9 cellular contexts compared by ENCODE assay signal in the genomic region with DNA sequence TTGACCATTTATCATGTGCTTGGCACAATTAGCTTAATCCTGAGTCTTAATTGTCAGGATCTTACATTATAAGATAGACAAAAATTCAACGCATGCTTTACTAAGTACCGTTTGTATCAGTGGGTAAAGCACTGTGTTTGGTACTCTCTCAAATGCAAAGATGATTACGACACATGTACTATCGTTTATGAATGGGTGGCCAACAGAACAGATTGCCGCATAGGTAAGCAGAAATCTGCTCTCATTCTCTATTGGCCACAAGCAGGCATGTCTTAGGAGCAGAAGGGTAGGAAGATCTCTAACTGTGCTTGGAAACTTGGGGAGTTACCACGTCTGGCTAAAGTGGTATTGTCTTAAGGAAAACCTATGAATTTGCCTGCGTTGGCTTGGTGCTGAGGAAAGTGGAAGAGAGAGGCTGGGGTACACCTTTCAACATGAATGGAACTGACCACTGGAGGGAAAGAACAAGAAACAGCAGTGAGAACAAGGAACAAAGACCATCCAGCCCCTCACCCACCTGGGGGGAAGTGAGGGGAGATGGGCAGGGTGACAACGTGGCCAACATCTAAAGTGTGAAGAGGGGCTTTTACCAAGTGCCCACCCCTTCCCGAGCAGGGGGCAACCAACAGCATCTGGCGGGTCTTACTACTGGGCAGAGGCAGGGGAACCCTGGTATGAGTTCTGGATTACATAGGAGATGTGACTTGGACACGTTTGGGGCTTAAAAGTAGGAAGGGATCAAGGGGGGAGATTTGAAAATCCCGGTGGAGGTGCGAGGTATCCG. TPM values are rescaled to one million over a fixed set of nuclear protein-coding genes. Genes with fewer than 3 reads are reported as not detected.
DNase-seq lines count a peak whose midpoint lies in the region; ATAC-seq, FAIRE-seq and TF ChIP-seq lines count a peak whose summit lies in the region.
"Had no signal": no experiment of that assay in that cellular context is flagged by ENCODE, and none has a peak within 500 bp of the region (broad histone marks: within the 10 kb centered on the region; RNA-seq: fewer than 3 reads in every experiment).

No MANE protein-coding gene starts in this region.

- intact Hi-C loops in HepG2 (cut with micrococcal nuclease; ENCODE audit: unreplicated experiment) (no loop called here), tibial artery (cut with DNase I; ENCODE audit: low total_unique reads) (no loop called here)

- TF ChIP-seq RAD21 in HepG2 (CRISPR knock-in tag; IDR thresholded peaks at IDR 0.05), result no peak

- H2AFZ ChIP-seq in HepG2 (ENCODE audit: low read length), result no peak overlapping the region

- peak overlapping the region; percentile 6 for H3K27ac Mint-ChIP-seq in activated naive CD4-positive, alpha-beta T cell treated with anti-CD3 and anti-CD28 coated beads, Interleukin-2, amount 50 U/mL, for 24 hours
- H3K27ac Mint-ChIP-seq in activated naive CD8-positive, alpha-beta T cell treated with anti-CD3 and anti-CD28 coated beads, Interleukin-2, amount 50 U/mL, for 24 hours, result peak overlapping the region; percentile 21

- TF ChIP-seq CTCF in HepG2 (CRISPR knock-in tag; IDR thresholded peaks at IDR 0.05), result no peak
- no peak for TF ChIP-seq CTCF in tibial artery (IDR thresholded peaks at IDR 0.05)
- TF ChIP-seq CTCF in omental fat pad (IDR thresholded peaks at IDR 0.05), result no peak

- H3K9me3 Mint-ChIP-seq in activated naive CD4-positive, alpha-beta T cell treated with anti-CD3 and anti-CD28 coated beads, Interleukin-2, amount 50 U/mL, for 24 hours, result peaks cover 6% of the 10 kb centered on the region
- H3K9me3 Mint-ChIP-seq in activated naive CD8-positive, alpha-beta T cell treated with anti-CD3 and anti-CD28 coated beads, Interleukin-2, amount 50 U/mL, for 24 hours, result peaks cover 9% of the 10 kb centered on the region

- no peak for TF ChIP-seq POLR2A in HepG2 (IDR thresholded peaks at IDR 0.05; ENCODE audit: insufficient read depth in 1 of 2, low read depth in 2 of 2, low read length in 2 of 2)

- peaks cover 30% of the 10 kb centered on the region for H3K4me1 Mint-ChIP-seq in activated naive CD4-positive, alpha-beta T cell treated with anti-CD3 and anti-CD28 coated beads, Interleukin-2, amount 50 U/mL, for 24 hours
- H3K4me1 Mint-ChIP-seq in activated naive CD8-positive, alpha-beta T cell treated with anti-CD3 and anti-CD28 coated beads, Interleukin-2, amount 50 U/mL, for 24 hours, result peaks cover 61% of the 10 kb centered on the region

- no peak for ATAC-seq in activated naive CD8-positive, alpha-beta T cell treated with anti-CD3 and anti-CD28 coated beads, Interleukin-2, amount 50 U/mL, for 24 hours
- peak; percentile 8; the same call in 2 of the 3 replicates for ATAC-seq in HepG2
- ATAC-seq in omental fat pad (ENCODE audit: low FRiP score), result no peak
- no peak for ATAC-seq in HG03354 (IDR thresholded peaks at IDR 0.05; ENCODE audit: poor library complexity, severe bottlenecking, unreplicated experiment)

- DNase-seq in activated naive CD4-positive, alpha-beta T cell treated with anti-CD3 and anti-CD28 coated beads, Interleukin-2, amount 50 U/mL, for 16 hours, result no peak
- DNase-seq in activated naive CD8-positive, alpha-beta T cell treated with anti-CD3 and anti-CD28 coated beads, Interleukin-2, amount 50 U/mL, for 24 hours, result no peak
- no peak for DNase-seq in HepG2 (ENCODE audit: low spot score)
- no peak for DNase-seq in tibial artery
- DNase-seq in omental fat pad (ENCODE audit: low spot score), result no peak
- DNase-seq in occipital lobe (lab: John Stamatoyannopoulos, UW), result no peak
- DNase-seq: activated CD8-positive, alpha-beta memory T cell treated with anti-CD3 and anti-CD28 coated beads, Interleukin-2, amount 50 U/mL, for 4 hours had no signal

- in situ Hi-C loops in HepG2 (cut with HindIII; ENCODE audit: extremely low pct_ligation_motif_present, low pct_unique_long_range_greater_than_20kb), result no loop called here

- peaks cover 23% of the 10 kb centered on the region for H3K4me1 ChIP-seq in HepG2 (ENCODE audit: insufficient read depth, low read length)
- peaks cover 0 to 33% (median 17%) of the 10 kb centered on the region in 4 donors for H3K4me1 ChIP-seq in tibial artery

- H3K36me3 ChIP-seq in HepG2 (replicated peaks in 1 of 2; ENCODE audit: control insufficient read depth in 1 of 2, insufficient read depth in 2 of 2, low read length in 2 of 2), result no peaks in the 10 kb centered on the region
- H3K36me3 ChIP-seq in tibial artery, result no peaks in the 10 kb centered on the region

- peaks cover 14% of the 10 kb centered on the region for H3K27me3 Mint-ChIP-seq in activated naive CD4-positive, alpha-beta T cell treated with anti-CD3 and anti-CD28 coated beads, Interleukin-2, amount 50 U/mL, for 24 hours
- peaks cover 34% of the 10 kb centered on the region for H3K27me3 Mint-ChIP-seq in activated naive CD8-positive, alpha-beta T cell treated with anti-CD3 and anti-CD28 coated beads, Interleukin-2, amount 50 U/mL, for 24 hours

- H3K9me3 ChIP-seq in HepG2 (ENCODE audit: low read length), result no peaks in the 10 kb centered on the region
- H3K9me3 ChIP-seq in tibial artery, result no peaks in the 10 kb centered on the region

- H3K4me3 Mint-ChIP-seq in activated naive CD4-positive, alpha-beta T cell treated with anti-CD3 and anti-CD28 coated beads, Interleukin-2, amount 50 U/mL, for 24 hours, result peak overlapping the region; percentile 69
- H3K4me3 Mint-ChIP-seq in activated naive CD8-positive, alpha-beta T cell treated with anti-CD3 and anti-CD28 coated beads, Interleukin-2, amount 50 U/mL, for 24 hours, result peak overlapping the region; percentile 50

- no TSS peak for BruUV-seq in HepG2 (replicated peaks; lab: Mats Ljungman, UMichigan)

- POLR2A ChIA-PET in HepG2 (lab: Yijun Ruan, JAX), result interaction anchor here (0.8 kb wide), 1 partner anchor 18 kb away, joined by 3 read pairs; no protein-coding TSS in a partner anchor

- no peaks in the 10 kb centered on the region for H3K79me2 ChIP-seq in HepG2 (ENCODE audit: insufficient read depth, low read length)

- CTCF ChIA-PET in HepG2 (lab: Yijun Ruan, JAX; ENCODE audit: low intra/inter-chr PET ratio, low total read pairs), result no interaction called here

- H3K4me3 ChIP-seq in HepG2 (replicated peaks in 1 of 3; ENCODE audit: insufficient read depth in 1 of 3, low read depth in 2 of 3, low read length in 3 of 3) (peak overlapping the region in 1 of 3 experiments; percentile 71; a peak in 2 of 6 replicates), tibial artery (peak overlapping the region; percentile 50 to 67)

- WGBS in HepG2 (ENCODE audit: low lambda C conversion rate), result 49% methylated on average over 14 of the region's 14 CpGs

- H3K27ac ChIP-seq in HepG2 (ENCODE audit: extremely low read length, insufficient read depth, low read length) (no peak overlapping the region), tibial artery (peak overlapping the region; percentile 58 to 69)

- TF ChIP-seq EP300 in HepG2 (IDR thresholded peaks at IDR 0.05; ENCODE audit: low read depth in 2 of 2, low read length in 2 of 2), result no peak
- no peak for TF ChIP-seq EP300 in HepG2 (CRISPR knock-in tag; IDR thresholded peaks at IDR 0.05; ENCODE audit: borderline replicate concordance)

- peaks cover 4% of the 10 kb centered on the region; the same call in 1 of the 2 replicates for H4K20me1 ChIP-seq in HepG2 (ENCODE audit: insufficient read depth, low read length)

- H3K9ac ChIP-seq in HepG2 (ENCODE audit: insufficient read depth, low read depth, low read length), result no peak overlapping the region

- peaks cover 16% of the 10 kb centered on the region for H3K36me3 Mint-ChIP-seq in activated naive CD4-positive, alpha-beta T cell treated with anti-CD3 and anti-CD28 coated beads, Interleukin-2, amount 50 U/mL, for 24 hours
- H3K36me3 Mint-ChIP-seq in activated naive CD8-positive, alpha-beta T cell treated with anti-CD3 and anti-CD28 coated beads, Interleukin-2, amount 50 U/mL, for 24 hours (ENCODE audit: low read depth), result peaks cover 30% of the 10 kb centered on the region

- no peak for FAIRE-seq in HepG2 (lab: Jason Lieb, UNC)

- H3K4me2 ChIP-seq in HepG2 (ENCODE audit: low read depth, low read length), result peak overlapping the region; percentile 85

- peaks cover 8 to 33% of the 10 kb centered on the region in 2 experiments for H3K27me3 ChIP-seq in HepG2 (ENCODE audit: control insufficient read depth in 1 of 2, insufficient read depth in 2 of 2, low read length in 2 of 2)
- no peaks in the 10 kb centered on the region for H3K27me3 ChIP-seq in tibial artery

RNA-seq across cellular contexts. Expression of a gene that starts 1.0 kb away (rescaled TPM):
- total RNA-seq in HepG2 (2016; rRNA removed; fragmentation: Illumina TruSeq; extraction: Trizol) (0.17 and 0.35 TPM in 2 replicates), omental fat pad (10 to 100 TPM in 1 of 4 donors, 1 to 10 TPM in 3; 3.2 to 12.1 (median 4.4) TPM), occipital lobe (0.94 TPM)
- 0.62 and 0.91 TPM in 2 replicates for total RNA-seq in HepG2 (2016; cell fraction: cytosol; rRNA removed; fragmentation: Illumina TruSeq; extraction: Trizol; ENCODE audit: low read depth)
- total RNA-seq in HepG2 (2016; cell fraction: insoluble cytoplasmic fraction; rRNA removed; fragmentation: Illumina TruSeq; extraction: Trizol), result 0.09 and 0.39 TPM in 2 replicates
- total RNA-seq in HepG2 (2016; cell fraction: membrane; rRNA removed; fragmentation: Illumina TruSeq; extraction: Trizol), result 0.62 and 0.79 TPM in 2 replicates
- 0.34 and 0.53 TPM in 2 replicates for total RNA-seq in HepG2 (2016; cell fraction: nucleus; rRNA removed; fragmentation: Illumina TruSeq; extraction: Trizol)
- polyA plus RNA-seq in HepG2 (2011; rRNA removed), result 0.69 and 0.80 TPM in 2 replicates
- 0.56 and 0.67 TPM in 2 replicates for polyA plus RNA-seq in HepG2 (2011; cell fraction: cytosol; rRNA removed)
- 1.7 and 1.8 TPM in 2 replicates for polyA plus RNA-seq in HepG2 (2011; cell fraction: nucleus; rRNA removed)
- 0.86 and 1.1 TPM in 2 replicates for polyA plus RNA-seq in HepG2 (2012)
- 0.73 and 0.76 TPM in 2 replicates for polyA plus RNA-seq in HepG2 (2016; cell fraction: cytosol; fragmentation: Illumina TruSeq; extraction: Trizol; ENCODE audit: low read depth)
- polyA plus RNA-seq in HepG2 (2016; cell fraction: insoluble cytoplasmic fraction; fragmentation: Illumina TruSeq; extraction: Trizol; ENCODE audit: low read depth), result 0.26 and 0.31 TPM in 2 replicates
- 0.96 and 1.0 TPM in 2 replicates for polyA plus RNA-seq in HepG2 (2016; cell fraction: membrane; fragmentation: Illumina TruSeq; extraction: Trizol; ENCODE audit: low read depth)
- 0.85 and 1.3 TPM in 2 replicates for polyA plus RNA-seq in HepG2 (2016; cell fraction: nucleus; fragmentation: Illumina TruSeq; extraction: Trizol; ENCODE audit: insufficient read depth, low read depth)
- polyA minus RNA-seq in HepG2 (2011; rRNA and poly(A)+ RNA removed; ENCODE audit: low replicate concordance), result 0.52 and 4.5 TPM in 2 replicates
- not detected in 2 replicates for polyA minus RNA-seq in HepG2 (2011; cell fraction: cytosol; rRNA and poly(A)+ RNA removed)
- polyA minus RNA-seq in HepG2 (2011; cell fraction: nucleus; rRNA and poly(A)+ RNA removed), result 0.50 and 0.90 TPM in 2 replicates

RNA-seq across cellular contexts. Expression of a gene that starts 31.8 kb away (rescaled TPM):
- total RNA-seq in HepG2 (2016; rRNA removed; fragmentation: Illumina TruSeq; extraction: Trizol), result 25.1 and 30.6 TPM in 2 replicates
- 3.6 and 6.1 TPM in 2 replicates for total RNA-seq in HepG2 (2016; cell fraction: cytosol; rRNA removed; fragmentation: Illumina TruSeq; extraction: Trizol; ENCODE audit: low read depth)
- total RNA-seq in HepG2 (2016; cell fraction: insoluble cytoplasmic fraction; rRNA removed; fragmentation: Illumina TruSeq; extraction: Trizol), result 26.6 and 27.5 TPM in 2 replicates
- total RNA-seq in HepG2 (2016; cell fraction: membrane; rRNA removed; fragmentation: Illumina TruSeq; extraction: Trizol), result 23.5 and 27.1 TPM in 2 replicates
- total RNA-seq in HepG2 (2016; cell fraction: nucleus; rRNA removed; fragmentation: Illumina TruSeq; extraction: Trizol), result 13.8 and 17.8 TPM in 2 replicates
- 10.6 and 15.4 TPM in 2 replicates for polyA plus RNA-seq in HepG2 (2011; rRNA removed)
- 12.4 and 12.5 TPM in 2 replicates for polyA plus RNA-seq in HepG2 (2011; cell fraction: cytosol; rRNA removed)
- 13.5 and 14.8 TPM in 2 replicates for polyA plus RNA-seq in HepG2 (2011; cell fraction: nucleus; rRNA removed)
- polyA plus RNA-seq in HepG2 (2012), result 13.4 and 14.4 TPM in 2 replicates
- 4.6 and 6.3 TPM in 2 replicates for polyA plus RNA-seq in HepG2 (2016; cell fraction: cytosol; fragmentation: Illumina TruSeq; extraction: Trizol; ENCODE audit: low read depth)
- polyA plus RNA-seq in HepG2 (2016; cell fraction: insoluble cytoplasmic fraction; fragmentation: Illumina TruSeq; extraction: Trizol; ENCODE audit: low read depth), result 25.9 and 26.3 TPM in 2 replicates
- polyA plus RNA-seq in HepG2 (2016; cell fraction: membrane; fragmentation: Illumina TruSeq; extraction: Trizol; ENCODE audit: low read depth), result 15.8 and 17.3 TPM in 2 replicates
- polyA plus RNA-seq in HepG2 (2016; cell fraction: nucleus; fragmentation: Illumina TruSeq; extraction: Trizol; ENCODE audit: insufficient read depth, low read depth), result 17.9 and 18.6 TPM in 2 replicates
- polyA minus RNA-seq in HepG2 (2011; rRNA and poly(A)+ RNA removed; ENCODE audit: low replicate concordance), result 35.9 and 42.8 TPM in 2 replicates
- polyA minus RNA-seq in HepG2 (2011; cell fraction: cytosol; rRNA and poly(A)+ RNA removed), result 9.6 and 11.4 TPM in 2 replicates
- polyA minus RNA-seq in HepG2 (2011; cell fraction: nucleus; rRNA and poly(A)+ RNA removed), result 11.6 and 14.2 TPM in 2 replicates
- total RNA-seq in omental fat pad, result 10 to 100 TPM; 19.5 to 32.0 (median 24.1) TPM
- 15.6 TPM for total RNA-seq in occipital lobe

RNA-seq across cellular contexts. Expression of a gene that starts 40.4 kb away (rescaled TPM):
- total RNA-seq in HepG2 (2016; rRNA removed; fragmentation: Illumina TruSeq; extraction: Trizol) (32.1 and 41.5 TPM in 2 replicates), omental fat pad (10 to 100 TPM; 12.4 to 32.0 (median 15.9) TPM), occipital lobe (2.5 TPM)
- total RNA-seq in HepG2 (2016; cell fraction: cytosol; rRNA removed; fragmentation: Illumina TruSeq; extraction: Trizol; ENCODE audit: low read depth), result 14.5 and 16.4 TPM in 2 replicates
- 32.5 and 37.7 TPM in 2 replicates for total RNA-seq in HepG2 (2016; cell fraction: insoluble cytoplasmic fraction; rRNA removed; fragmentation: Illumina TruSeq; extraction: Trizol)
- 29.9 and 37.7 TPM in 2 replicates for total RNA-seq in HepG2 (2016; cell fraction: membrane; rRNA removed; fragmentation: Illumina TruSeq; extraction: Trizol)
- total RNA-seq in HepG2 (2016; cell fraction: nucleus; rRNA removed; fragmentation: Illumina TruSeq; extraction: Trizol), result 12.8 and 15.8 TPM in 2 replicates
- 25.6 and 26.3 TPM in 2 replicates for polyA plus RNA-seq in HepG2 (2011; rRNA removed)
- 24.2 and 27.8 TPM in 2 replicates for polyA plus RNA-seq in HepG2 (2011; cell fraction: cytosol; rRNA removed)
- 15.2 and 21.0 TPM in 2 replicates for polyA plus RNA-seq in HepG2 (2011; cell fraction: nucleus; rRNA removed)
- 22.4 and 23.6 TPM in 2 replicates for polyA plus RNA-seq in HepG2 (2012)
- 10.5 and 15.8 TPM in 2 replicates for polyA plus RNA-seq in HepG2 (2016; cell fraction: cytosol; fragmentation: Illumina TruSeq; extraction: Trizol; ENCODE audit: low read depth)
- polyA plus RNA-seq in HepG2 (2016; cell fraction: insoluble cytoplasmic fraction; fragmentation: Illumina TruSeq; extraction: Trizol; ENCODE audit: low read depth), result 32.8 and 34.6 TPM in 2 replicates
- 19.7 and 26.1 TPM in 2 replicates for polyA plus RNA-seq in HepG2 (2016; cell fraction: membrane; fragmentation: Illumina TruSeq; extraction: Trizol; ENCODE audit: low read depth)
- 22.7 and 24.5 TPM in 2 replicates for polyA plus RNA-seq in HepG2 (2016; cell fraction: nucleus; fragmentation: Illumina TruSeq; extraction: Trizol; ENCODE audit: insufficient read depth, low read depth)
- 4.3 and 19.3 TPM in 2 replicates for polyA minus RNA-seq in HepG2 (2011; rRNA and poly(A)+ RNA removed; ENCODE audit: low replicate concordance)
- polyA minus RNA-seq in HepG2 (2011; cell fraction: cytosol; rRNA and poly(A)+ RNA removed), result 9.7 and 11.2 TPM in 2 replicates
- 6.1 and 8.6 TPM in 2 replicates for polyA minus RNA-seq in HepG2 (2011; cell fraction: nucleus; rRNA and poly(A)+ RNA removed)
